In the genomic region with DNA sequence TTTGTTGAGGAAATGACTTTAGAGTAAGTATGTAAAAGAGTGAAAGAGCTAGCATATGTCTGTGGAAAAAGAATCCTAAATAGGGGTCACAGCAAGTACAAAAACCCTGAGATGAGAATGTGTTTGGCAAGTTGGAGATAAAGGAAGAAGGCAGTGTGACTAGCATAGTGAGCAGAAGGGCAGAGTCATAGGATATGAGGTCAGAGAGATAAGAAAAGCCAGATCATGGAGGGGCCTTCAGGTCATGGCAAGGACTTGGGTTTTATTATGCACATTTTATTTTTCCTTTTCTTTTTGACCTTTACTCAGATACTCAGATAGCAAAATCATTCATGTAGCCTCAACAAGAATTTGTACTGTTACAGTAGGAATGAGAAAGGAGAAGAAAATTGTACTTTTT, we compare ENCODE assay signal across 15 cellular contexts.
A peak's percentile ranks its signal among the peaks of the same experiment; 100 is the strongest.
DNase-seq lines count a peak whose midpoint lies in the region; ATAC-seq and TF ChIP-seq lines count a peak whose summit lies in the region.
"Had no signal": no experiment of that assay in that cellular context is flagged by ENCODE, and none has a peak within 500 bp of the region (broad histone marks: within the 10 kb centered on the region; RNA-seq: fewer than 3 reads in every experiment).

No MANE protein-coding gene starts in this region.

- H3K4me1 ChIP-seq in Caco-2 (peaks cover 46% of the 10 kb centered on the region), MM.1S (ENCODE audit: low read length) (0 out of 2 replicates have a peak, but pooled peaks cover 5% of the 10 kb centered on the region)
- H3K4me1 ChIP-seq: foreskin keratinocyte had no signal

- H3K4me1 Mint-ChIP-seq in Caco-2 (ENCODE audit: low read depth, unreplicated experiment) (peaks cover 20% of the 10 kb centered on the region), mesothelial cell of epicardium (peaks cover 3% of the 10 kb centered on the region)
- peaks cover 23% of the 10 kb centered on the region for H3K4me1 Mint-ChIP-seq in dendritic cell treated with granulocyte-macrophage colony-stimulating factor and Interleukin-4, amounts not matched to agents 40 ng/mL and 50 ng/mL, for 4 days (ENCODE audit: low read depth)

- H3F3A ChIP-seq in MM.1S (ENCODE audit: insufficient read depth, low read length), result no peaks in the 10 kb centered on the region

- H3K27me3 ChIP-seq in Caco-2 (replicated peaks; ENCODE audit: control insufficient read depth, insufficient read depth, low read length) (no peaks in the 10 kb centered on the region), MM.1S (replicated peaks; ENCODE audit: insufficient read depth, low read length) (no peaks in the 10 kb centered on the region)
- H3K27me3 ChIP-seq: foreskin keratinocyte had no signal

- H3K27ac Mint-ChIP-seq in Caco-2 (ENCODE audit: unreplicated experiment), result peak overlapping the region; percentile 13
- H3K27ac Mint-ChIP-seq in dendritic cell treated with granulocyte-macrophage colony-stimulating factor and Interleukin-4, amounts not matched to agents 40 ng/mL and 50 ng/mL, for 4 days, result peak overlapping the region; percentile 9
- H3K27ac Mint-ChIP-seq in mesothelial cell of epicardium, result peak overlapping the region; percentile 6
- H3K27ac Mint-ChIP-seq: activated naive CD8-positive, alpha-beta T cell had no signal

- TF ChIP-seq CTCF in Caco-2 (IDR thresholded peaks at IDR 0.05; ENCODE audit: insufficient read depth in 1 of 2, low read depth in 1 of 2, low read length in 1 of 2, severe bottlenecking in 1 of 2, unreplicated experiment in 1 of 2) (no peak), MM.1S (IDR thresholded peaks at IDR 0.05; ENCODE audit: low read length) (no peak), mesothelial cell of epicardium (IDR thresholded peaks at IDR 0.05; ENCODE audit: unreplicated experiment) (no peak)

- POLR2A ChIA-PET in Caco-2 (lab: Charles Lee), result no interaction called here

- no TSS peak for BruUV-seq in Caco-2 (replicated peaks; lab: Mats Ljungman, UMichigan)

- H3K36me3 Mint-ChIP-seq in Caco-2 (ENCODE audit: insufficient read depth, unreplicated experiment), result no peaks in the 10 kb centered on the region
- no peaks in the 10 kb centered on the region for H3K36me3 Mint-ChIP-seq in dendritic cell treated with granulocyte-macrophage colony-stimulating factor and Interleukin-4, amounts not matched to agents 40 ng/mL and 50 ng/mL, for 4 days (ENCODE audit: low read depth)
- no peaks in the 10 kb centered on the region for H3K36me3 Mint-ChIP-seq in mesothelial cell of epicardium

- H3K27ac ChIP-seq in MM.1S (ENCODE audit: low read length), result no peak overlapping the region
- H3K27ac ChIP-seq: foreskin keratinocyte, VCaP had no signal

- H3K4me3 ChIP-seq in Caco-2 (ENCODE audit: low read depth, low read length), result no peak overlapping the region
- peak overlapping the region; percentile 35; the same call in 1 of the 2 replicates for H3K4me3 ChIP-seq in MM.1S (ENCODE audit: low read length)
- H3K4me3 ChIP-seq: skin epidermis had no signal

- H3K4me3 Mint-ChIP-seq in Caco-2 (ENCODE audit: unreplicated experiment) (no peak overlapping the region), mesothelial cell of epicardium (no peak overlapping the region)
- no peak overlapping the region for H3K4me3 Mint-ChIP-seq in dendritic cell treated with granulocyte-macrophage colony-stimulating factor and Interleukin-4, amounts not matched to agents 40 ng/mL and 50 ng/mL, for 4 days
- H3K4me3 Mint-ChIP-seq: activated naive CD8-positive, alpha-beta T cell; neural crest cell had no signal

- H3K9me2 ChIP-seq in MM.1S (replicated peaks; ENCODE audit: insufficient read depth, low read length), result no peaks in the 10 kb centered on the region

- no peak for ATAC-seq in GM18909 (IDR thresholded peaks at IDR 0.05; ENCODE audit: poor library complexity, unreplicated experiment)
- ATAC-seq: foreskin keratinocyte had no signal

- CTCF ChIA-PET in Caco-2 (lab: Charles Lee), result interaction anchor here (0.6 kb wide), 1 partner anchor 140 kb away, joined by 3 read pairs; no protein-coding TSS in a partner anchor

- no peaks in the 10 kb centered on the region for H4K20me1 ChIP-seq in MM.1S (ENCODE audit: insufficient read depth, low read length)

- peaks cover 30% of the 10 kb centered on the region for H3K9me3 Mint-ChIP-seq in Caco-2 (ENCODE audit: unreplicated experiment)
- H3K9me3 Mint-ChIP-seq in dendritic cell treated with granulocyte-macrophage colony-stimulating factor and Interleukin-4, amounts not matched to agents 40 ng/mL and 50 ng/mL, for 4 days, result peaks cover 8% of the 10 kb centered on the region
- peaks cover 13% of the 10 kb centered on the region for H3K9me3 Mint-ChIP-seq in mesothelial cell of epicardium

- H3K27me3 Mint-ChIP-seq in Caco-2 (ENCODE audit: insufficient read depth, unreplicated experiment) (no peaks in the 10 kb centered on the region), mesothelial cell of epicardium (ENCODE audit: low read depth) (no peaks in the 10 kb centered on the region)
- no peaks in the 10 kb centered on the region for H3K27me3 Mint-ChIP-seq in dendritic cell treated with granulocyte-macrophage colony-stimulating factor and Interleukin-4, amounts not matched to agents 40 ng/mL and 50 ng/mL, for 4 days
- H3K27me3 Mint-ChIP-seq: activated naive CD8-positive, alpha-beta T cell had no signal

- DNase-seq in Caco-2 (no peak), MM.1S (no peak), mesothelial cell of epicardium (ENCODE audit: low spot score in 2 of 2, unreplicated experiment in 2 of 2) (no peak), NCI-H345 treated with DMSO at 0.1 percent for 48 hours (lab: John Stamatoyannopoulos, UW; ENCODE audit: unreplicated experiment) (no peak)
- DNase-seq in effector CD4-positive, alpha-beta T cell, result no peak
- DNase-seq: NCI-H526, SHP77, substantia nigra had no signal

- H3K4me2 ChIP-seq in MM.1S (ENCODE audit: low read depth, low read length), result peak overlapping the region; percentile 50; the same call in 1 of the 2 replicates

- H3K9ac ChIP-seq in MM.1S (ENCODE audit: low read length), result no peak overlapping the region

- intact Hi-C loops in Caco-2 (cut with micrococcal nuclease; ENCODE audit: unreplicated experiment), result loop anchor here (5.0 to 10.0 kb wide), 2 partner anchors 89 to 274 kb away; no protein-coding TSS in a partner anchor
- intact Hi-C loops in dendritic cell treated with granulocyte-macrophage colony-stimulating factor and Interleukin-4, amounts not matched to agents 40 ng/mL and 50 ng/mL, for 4 days (cut with micrococcal nuclease), result no loop called here

- H2AFZ ChIP-seq in MM.1S (ENCODE audit: low read length), result peak overlapping the region; percentile 68

- H3K36me3 ChIP-seq in Caco-2 (ENCODE audit: control insufficient read depth, insufficient read depth, low read length) (no peaks in the 10 kb centered on the region), MM.1S (replicated peaks; ENCODE audit: insufficient read depth, low read length) (no peaks in the 10 kb centered on the region)

- H3K9me3 ChIP-seq in Caco-2 (no peaks in the 10 kb centered on the region), MM.1S (replicated peaks; ENCODE audit: insufficient read depth, low read length) (no peaks in the 10 kb centered on the region)

- no peaks in the 10 kb centered on the region for H3K79me2 ChIP-seq in MM.1S (ENCODE audit: low read length)
